ENCODE assay signal across 30 cellular contexts in the genomic region with DNA sequence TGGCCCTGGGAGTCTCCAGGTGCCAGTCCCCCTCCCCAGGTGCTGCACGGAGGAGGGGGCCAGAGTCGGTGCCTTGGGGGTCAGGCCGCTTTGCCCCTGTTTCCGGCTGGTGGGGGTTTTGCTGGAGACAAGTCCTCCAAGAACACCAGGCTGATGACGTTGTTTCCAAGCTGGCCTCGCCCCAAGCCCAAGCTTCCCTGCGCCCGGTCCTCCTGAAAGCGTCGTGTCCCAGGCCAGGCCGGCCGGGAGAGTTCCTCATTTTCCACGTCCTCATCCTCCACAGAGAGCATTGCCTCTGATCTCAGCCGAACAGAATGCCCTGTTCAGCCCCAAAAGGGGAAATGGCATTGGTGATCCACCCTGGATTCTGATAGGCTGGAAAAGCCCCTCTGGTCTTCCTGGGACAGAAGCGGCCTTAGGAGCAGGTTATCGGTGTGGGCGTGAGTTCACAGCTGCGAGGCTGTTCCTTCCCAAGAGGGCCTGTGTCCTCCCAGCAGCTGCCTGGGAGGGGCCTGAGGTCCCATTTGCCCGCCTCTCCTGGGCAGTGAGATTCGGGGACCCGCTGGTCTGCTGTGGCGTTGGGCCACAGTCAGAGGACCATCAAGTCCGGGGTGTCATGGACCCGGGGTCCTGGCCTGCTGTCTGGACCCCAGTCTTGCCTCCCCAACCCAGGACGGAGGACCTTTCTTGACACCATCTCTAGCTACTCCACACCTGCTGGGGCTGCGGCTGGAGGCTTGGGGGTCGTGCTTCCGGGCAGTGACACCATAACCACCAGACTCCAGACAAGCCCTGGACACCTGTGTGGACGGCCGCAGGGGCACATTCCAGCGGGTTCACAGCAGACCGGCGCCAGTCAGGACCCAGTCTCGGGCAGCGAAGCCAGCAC. TPM values are rescaled to one million over a fixed set of nuclear protein-coding genes. Genes with fewer than 3 reads are reported as not detected.
DNase-seq lines count a peak whose midpoint lies in the region; ATAC-seq, FAIRE-seq and TF ChIP-seq lines count a peak whose summit lies in the region.
"Had no signal": no experiment of that assay in that cellular context is flagged by ENCODE, and none has a peak within 500 bp of the region (broad histone marks: within the 10 kb centered on the region; RNA-seq: fewer than 3 reads in every experiment).

No MANE protein-coding gene starts in this region.

- no peak overlapping the region for H2AK5ac ChIP-seq in mesendoderm (ENCODE audit: low read length)

- H4K5ac ChIP-seq in mesendoderm (ENCODE audit: low read length) = no peak overlapping the region

- no peak for ATAC-seq in K562
- ATAC-seq in HG03196 (IDR thresholded peaks at IDR 0.05; ENCODE audit: unreplicated experiment) = no peak
- ATAC-seq: upper lobe of right lung had no signal

- peak; percentile 13 for DNase-seq in OCI-M1 (lab: John Stamatoyannopoulos, UW)
- DNase-seq in K562 (ENCODE audit: extremely low read depth in 1 of 4, low spot score in 3 of 4) = no peak
- DNase-seq in testis = peak; percentile 33
- no peak for DNase-seq in mesendoderm
- no peak for DNase-seq in activated effector memory CD4-positive, alpha-beta T cell treated with anti-CD3 and anti-CD28 coated beads, Interleukin-2, amount 50 U/mL, for 16 hours
- DNase-seq: activated CD4-positive, alpha-beta T cell treated with anti-CD3 and anti-CD28 coated beads, Interleukin-2, amount 10 ng/mL, durations not matched to agents 24 days and 14 days; activated gamma-delta T cell treated with Interleukin-2 at 50 U/mL for 16 hours; activated T-cell treated with anti-CD3 and anti-CD28 coated beads, Interleukin-2, amount 50 U/mL, for 1 hour; brain microvascular endothelial cell; effector CD4-positive, alpha-beta T cell; GOT3; kidney; NCI-H1092 treated with DMSO at 0.1 percent for 48 hours; NCI-H187; NCI-H2171; NCI-H524 treated with DMSO at 0.1 percent for 48 hours; NK-92 treated with Interleukin-12 subunit alpha and Interleukin-12 subunit beta, amount 100 ng/mL, for 24 hours; PC-9; SHP77 treated with DMSO at 0.1 percent for 48 hours; stimulated activated CD8-positive, alpha-beta memory T cell treated with anti-CD3 and anti-CD28 coated beads, Interleukin-4, amount 100 ng/mL, for 48 hours; upper lobe of right lung; WERI-Rb-1 had no signal

- TF ChIP-seq RAD21 in K562 (CRISPR knock-in tag; conservative IDR thresholded peaks at IDR 0.05 in 1 of 2, IDR thresholded peaks at IDR 0.05 in 1 of 2) = no peak

- H2BK120ac ChIP-seq in mesendoderm (ENCODE audit: low read depth, low read length) = no peak overlapping the region

- no peak for TF ChIP-seq EP300 in K562 (IDR thresholded peaks at IDR 0.05; ENCODE audit: low read length)

- H3K9ac ChIP-seq in K562 (ENCODE audit: insufficient read depth in 1 of 2, low read depth in 2 of 2, low read length in 2 of 2) = no peak overlapping the region
- H3K9ac ChIP-seq in mesendoderm (ENCODE audit: low read length) = no peak overlapping the region

- no TSS peak for BruUV-seq in K562 (replicated peaks; lab: Mats Ljungman, UMichigan)

- no peak overlapping the region for H3K4me2 ChIP-seq in K562 (ENCODE audit: insufficient read depth, low read length)
- H3K4me2 ChIP-seq in mesendoderm (ENCODE audit: low read length) = no peak overlapping the region
- H3K4me2 ChIP-seq: PC-9 had no signal

- H3K9me3 ChIP-seq in K562 (replicated peaks; ENCODE audit: control insufficient read depth, insufficient read depth, low read depth, low read length) (no peaks in the 10 kb centered on the region), testis (no peaks in the 10 kb centered on the region)
- H3K9me3 ChIP-seq: neutrophil, prostate gland, upper lobe of right lung had no signal

- no peak overlapping the region for H2BK5ac ChIP-seq in mesendoderm (ENCODE audit: low read length)

- TF ChIP-seq POLR2A in K562 (conservative IDR thresholded peaks at IDR 0.05) = no peak
- no peak for TF ChIP-seq POLR2A in testis (IDR thresholded peaks at IDR 0.05)

- TF ChIP-seq CTCF in K562 (IDR thresholded peaks at IDR 0.05 in 2 of 3, conservative IDR thresholded peaks at IDR 0.05 in 1 of 3; ENCODE audit: insufficient read depth in 2 of 3, low read depth in 1 of 3, low read length in 3 of 3) = no peak
- no peak for TF ChIP-seq CTCF in testis (IDR thresholded peaks at IDR 0.05)

- no peaks in the 10 kb centered on the region for H3K9me1 ChIP-seq in K562 (ENCODE audit: control insufficient read depth, insufficient read depth, low read length)

- H3K18ac ChIP-seq in mesendoderm (ENCODE audit: low read length) = no peak overlapping the region

- no peak overlapping the region for H2AFZ ChIP-seq in K562 (ENCODE audit: low read depth, low read length)
- H2AFZ ChIP-seq: PC-9 had no signal

- peaks cover 14% of the 10 kb centered on the region; the same call in 1 of the 2 replicates for H4K20me1 ChIP-seq in K562 (replicated peaks; ENCODE audit: control insufficient read depth, insufficient read depth, low read length)

- H3K36me3 ChIP-seq in K562 (ENCODE audit: control insufficient read depth, insufficient read depth, low read length) (no peaks in the 10 kb centered on the region), testis (ENCODE audit: low read depth, missing control alignments) (no peaks in the 10 kb centered on the region), mesendoderm (ENCODE audit: control insufficient read depth, insufficient read depth, low read length) (no peaks in the 10 kb centered on the region)
- H3K36me3 ChIP-seq: brain microvascular endothelial cell, neutrophil, prostate gland, upper lobe of right lung, WERI-Rb-1 had no signal

- POLR2A ChIA-PET in K562 (lab: Yijun Ruan, JAX) = interaction anchor here (0.6 kb wide), 1 partner anchor 10 kb away, joined by 3 read pairs; no protein-coding TSS in a partner anchor

- peaks cover 25 to 80% of the 10 kb centered on the region in 2 experiments; a peak in 4 of 5 replicates for H3K27me3 ChIP-seq in K562 (ENCODE audit: control insufficient read depth in 2 of 2, insufficient read depth in 2 of 2, low read length in 2 of 2)
- no peaks in the 10 kb centered on the region for H3K27me3 ChIP-seq in layer of hippocampus (ENCODE audit: control insufficient read depth, insufficient read depth, low read length)
- no peaks in the 10 kb centered on the region for H3K27me3 ChIP-seq in testis
- no peaks in the 10 kb centered on the region for H3K27me3 ChIP-seq in mesendoderm (ENCODE audit: insufficient read depth, low read length, poor library complexity)
- H3K27me3 ChIP-seq: upper lobe of right lung had no signal

- CTCF ChIA-PET in K562 (lab: Yijun Ruan, JAX; ENCODE audit: low intra/inter-chr PET ratio) = no interaction called here

- WGBS in K562 (ENCODE audit: insufficient coverage, low coverage, missing lambda C conversion rate) = 12% methylated on average over 23 of the region's 35 CpGs
- 73 to 77% methylated on average over 5 to 32 of the region's 35 CpGs for WGBS in testis, 2 donors
- WGBS in mesendoderm (ENCODE audit: extremely low coverage, insufficient coverage, low lambda C conversion rate) = no CpG with 5 or more reads among the region's 35 CpGs

- H3K79me2 ChIP-seq in K562 (ENCODE audit: control insufficient read depth, insufficient read depth, low read length) (no peaks in the 10 kb centered on the region), mesendoderm (ENCODE audit: control insufficient read depth, insufficient read depth, low read length) (no peaks in the 10 kb centered on the region)

- intact Hi-C loops in K562 (cut with micrococcal nuclease) (no loop called here), testis (cut with DNase I; ENCODE audit: low total_unique reads) (no loop called here)

- H3K4me1 ChIP-seq in K562 (replicated peaks in 1 of 2; ENCODE audit: control insufficient read depth in 2 of 2, insufficient read depth in 2 of 2, low read length in 2 of 2) (peaks cover 0 to 59% of the 10 kb centered on the region in 2 experiments; a peak in 2 of 5 replicates), testis (peaks cover 5% of the 10 kb centered on the region), mesendoderm (ENCODE audit: control insufficient read depth, low read depth, low read length) (no peaks in the 10 kb centered on the region)
- H3K4me1 ChIP-seq: prostate gland, upper lobe of right lung had no signal

- no peak overlapping the region for H3K4ac ChIP-seq in mesendoderm (ENCODE audit: low read depth, low read length)

- H3K56ac ChIP-seq in mesendoderm (ENCODE audit: low read length) = no peak overlapping the region

- H4K8ac ChIP-seq in mesendoderm (ENCODE audit: low read depth, low read length) = no peak overlapping the region

- in situ Hi-C loops in K562 (cut with MboI) = no loop called here

- FAIRE-seq in K562 (lab: Jason Lieb, UNC) = no peak
- FAIRE-seq: GM12891, kidney had no signal

- H3K27ac ChIP-seq in K562 (ENCODE audit: extremely low read depth, low read depth, low read length) (no peak overlapping the region), layer of hippocampus (ENCODE audit: low read depth, low read length) (peak overlapping the region; percentile 18), testis (no peak overlapping the region), mesendoderm (ENCODE audit: low read depth, low read length) (no peak overlapping the region)
- H3K27ac ChIP-seq: brain microvascular endothelial cell, C4-2B, neutrophil, PC-9, prostate gland, skin epidermis, upper lobe of right lung, WERI-Rb-1 had no signal

- H3K23ac ChIP-seq in mesendoderm (ENCODE audit: low read length) = no peak overlapping the region

- H3K79me1 ChIP-seq in mesendoderm (ENCODE audit: low read length) = no peaks in the 10 kb centered on the region

- H3K4me3 ChIP-seq in K562 (no peak overlapping the region), testis (no peak overlapping the region), mesendoderm (ENCODE audit: low read length) (no peak overlapping the region)
- H3K4me3 ChIP-seq: PC-9, prostate gland, skin epidermis, upper lobe of right lung had no signal

- no peak overlapping the region for H2BK15ac ChIP-seq in mesendoderm (replicated peaks; ENCODE audit: low read depth)

RNA-seq across cellular contexts. Expression of a gene that starts 7.1 kb away (rescaled TPM):
- 0.40 and 1.9 TPM in 2 replicates for total RNA-seq in K562 (2011; cell fraction: chromatin; rRNA removed; ENCODE audit: low replicate concordance)
- total RNA-seq in K562 (2011; cell fraction: nucleolus; rRNA removed) = 0.66 and 1.3 TPM in 2 replicates
- 0.37 and 0.38 TPM in 2 replicates for total RNA-seq in K562 (2011; cell fraction: nucleoplasm; rRNA removed)
- total RNA-seq in K562 (2014; rRNA removed) (not detected in 2 replicates), K562 (2014; rRNA removed; fragmentation: Illumina TruSeq; extraction: Trizol) (not detected in 2 replicates), K562 (2015; rRNA removed; fragmentation: Illumina TruSeq; extraction: Trizol) (not detected in 2 replicates), K562 (2021) (0.07 TPM in 2 replicates), testis (10 to 100 TPM; 11.2 to 19.6 TPM)
- polyA plus RNA-seq in K562 (2011; rRNA removed) (0.09 and 0.15 TPM in 2 replicates), K562 (2014; fragmentation: Illumina TruSeq; extraction: Trizol) (0.04 TPM in 1 of 2 replicates, not detected in the other), K562 (2014; fragmentation: Nextera tagmentation; extraction: Ambion mirVana) (not detected), K562 (2014; rRNA removed) (0.11 and 0.15 TPM in 2 replicates), testis (ENCODE audit: insufficient read depth, low read depth, low replicate concordance) (4.3 TPM)
- polyA plus RNA-seq in K562 (2011; cell fraction: cytosol; rRNA removed) = 0.15 and 0.40 TPM in 2 replicates
- polyA plus RNA-seq in K562 (2011; cell fraction: nucleus; rRNA removed) = 0.79 and 1.9 TPM in 2 replicates
- 0.04 TPM in 2 replicates for polyA plus RNA-seq in K562 (2012)
- polyA minus RNA-seq in K562 (2011; rRNA and poly(A)+ RNA removed) = 0.06 TPM in 1 of 2 replicates, not detected in the other
- polyA minus RNA-seq in K562 (2011; cell fraction: cytosol; rRNA and poly(A)+ RNA removed) = not detected in 2 replicates
- polyA minus RNA-seq in K562 (2011; cell fraction: nucleus; rRNA and poly(A)+ RNA removed) = 0.22 and 0.40 TPM in 2 replicates
- 1.8 TPM for polyA plus RNA-seq in mesendoderm (2013, experiment 1 of 2)
- polyA plus RNA-seq in mesendoderm (2013, experiment 2 of 2) = 1.8 TPM
- total RNA-seq: M059J, PC-9 had no signal

RNA-seq across cellular contexts. Expression of a gene that starts 17.9 kb away (rescaled TPM):
- total RNA-seq in K562 (2011; cell fraction: chromatin; rRNA removed; ENCODE audit: low replicate concordance) = 10.7 and 19.1 TPM in 2 replicates
- total RNA-seq in K562 (2011; cell fraction: nucleolus; rRNA removed) = 10.8 and 12.0 TPM in 2 replicates
- 11.5 and 12.0 TPM in 2 replicates for total RNA-seq in K562 (2011; cell fraction: nucleoplasm; rRNA removed)
- total RNA-seq in K562 (2014; rRNA removed) (0.64 and 0.86 TPM in 2 replicates), K562 (2014; rRNA removed; fragmentation: Illumina TruSeq; extraction: Trizol) (0.26 and 0.44 TPM in 2 replicates), K562 (2015; rRNA removed; fragmentation: Illumina TruSeq; extraction: Trizol) (0.41 and 0.47 TPM in 2 replicates), K562 (2021) (1.5 and 2.3 TPM in 2 replicates), testis (10 to 100 TPM; 66.6 to 83.4 TPM)
- polyA plus RNA-seq in K562 (2011; rRNA removed) (1.0 and 1.5 TPM in 2 replicates), K562 (2014; fragmentation: Illumina TruSeq; extraction: Trizol) (1.1 TPM in 1 of 2 replicates, not detected in the other), K562 (2014; fragmentation: Nextera tagmentation; extraction: Ambion mirVana) (under 1 TPM; 0.11 TPM), K562 (2014; rRNA removed) (0.98 and 1.6 TPM in 2 replicates), testis (ENCODE audit: insufficient read depth, low read depth, low replicate concordance) (12.5 TPM)
- 1.7 and 3.2 TPM in 2 replicates for polyA plus RNA-seq in K562 (2011; cell fraction: cytosol; rRNA removed)
- polyA plus RNA-seq in K562 (2011; cell fraction: nucleus; rRNA removed) = 6.1 and 9.0 TPM in 2 replicates
- polyA plus RNA-seq in K562 (2012) = 1.1 and 4.6 TPM in 2 replicates
- polyA minus RNA-seq in K562 (2011; rRNA and poly(A)+ RNA removed) = 3.7 and 4.0 TPM in 2 replicates
- 3.2 and 3.4 TPM in 2 replicates for polyA minus RNA-seq in K562 (2011; cell fraction: cytosol; rRNA and poly(A)+ RNA removed)
- 5.8 and 7.9 TPM in 2 replicates for polyA minus RNA-seq in K562 (2011; cell fraction: nucleus; rRNA and poly(A)+ RNA removed)
- 1.7 TPM for polyA plus RNA-seq in mesendoderm (2013, experiment 1 of 2)
- polyA plus RNA-seq in mesendoderm (2013, experiment 2 of 2) = 1.3 TPM

Comparison
In these comparisons a context has a peak if more than half of its experiments do, and no peak if none do; other contexts are left out.
1. DNase-seq: peak in OCI-M1 (single experiment) and testis (single experiment); none in K562 (0 of 4), mesendoderm (single experiment) and activated effector memory CD4-positive, alpha-beta T cell treated with anti-CD3 and anti-CD28 coated beads, Interleukin-2, amount 50 U/mL, for 16 hours (single experiment).
2. RNA of a gene that starts 7.1 kb away (total RNA-seq): 11.2 to 19.6 TPM in testis; 0.07 to 1.9 TPM in K562; every median in the first group is over 4 times any median in the second.